ENCODE assay signal across 8 cellular contexts in the genomic region with DNA sequence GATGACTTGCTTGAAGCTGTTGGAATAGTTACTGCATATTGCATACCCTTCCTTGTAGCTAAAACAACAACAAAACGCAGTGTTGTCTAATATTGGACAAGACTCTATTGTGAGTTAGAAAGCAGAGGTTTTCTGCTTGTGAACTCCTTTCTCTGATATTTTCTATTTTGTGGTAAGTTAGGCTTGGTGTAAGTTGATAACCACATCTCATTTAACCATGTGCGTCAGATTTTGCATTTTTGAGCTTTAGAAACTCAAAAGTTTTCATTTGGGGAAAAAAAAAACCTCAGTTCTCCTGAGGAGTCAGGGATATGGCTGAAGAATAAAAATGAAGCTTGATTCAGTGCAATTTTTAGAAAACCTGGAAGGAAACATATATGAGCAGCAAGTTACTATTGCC. TPM values are rescaled to one million over a fixed set of nuclear protein-coding genes. Genes with fewer than 3 reads are reported as not detected.
DNase-seq lines count a peak whose midpoint lies in the region; ATAC-seq and TF ChIP-seq lines count a peak whose summit lies in the region.

No MANE protein-coding gene starts in this region.

- TF ChIP-seq CTCF in HEK293 (tag by site-specific recombination; IDR thresholded peaks at IDR 0.05) (no peak), smooth muscle cell (IDR thresholded peaks at IDR 0.05; ENCODE audit: borderline replicate concordance, insufficient read depth, poor library complexity, severe bottlenecking) (no peak)

- peak overlapping the region; percentile 100 for H3K27ac ChIP-seq in HEK293 (ENCODE audit: extremely low read depth, low read depth, low read length)
- no peak overlapping the region for H3K27ac ChIP-seq in iPS DF 6.9 (ENCODE audit: low read length)
- H3K27ac ChIP-seq in smooth muscle cell (ENCODE audit: low read depth), result peak overlapping the region; percentile 97

- peaks cover 12% of the 10 kb centered on the region for H3F3A ChIP-seq in smooth muscle cell (ENCODE audit: low read depth)

- peaks cover 37 to 44% of the 10 kb centered on the region in 2 experiments for H3K36me3 ChIP-seq in HEK293 (ENCODE audit: control insufficient read depth in 2 of 2, insufficient read depth in 1 of 2, low read length in 2 of 2)
- H3K36me3 ChIP-seq in iPS DF 6.9 (ENCODE audit: control insufficient read depth, insufficient read depth, low read length), result no peaks in the 10 kb centered on the region; the same call in 1 of the 2 replicates
- H3K36me3 ChIP-seq in smooth muscle cell (ENCODE audit: low read depth), result no peaks in the 10 kb centered on the region

- no peak for DNase-seq in activated T-helper 1 cell treated with anti-CD3 and anti-CD28 coated beads, Interleukin-12 subunit alpha, Interleukin-12 subunit beta, Interleukin-2, Interleukin-4 antibody, amounts not matched to agents 30 ng/mL and 10 ng/mL and 1 ng/mL, durations not matched to agents 14 hours and 24 hours and 36 hours (ENCODE audit: low spot score)
- no peak for DNase-seq in iPS DF 6.9 (ENCODE audit: low read depth, low spot score)
- DNase-seq in smooth muscle cell (lab: John Stamatoyannopoulos, UW; ENCODE audit: unreplicated experiment), result no peak
- DNase-seq in activated gamma-delta T cell treated with Interleukin-2 at 50 U/mL for 16 hours, result no peak
- DNase-seq in NCI-H2107 (lab: John Stamatoyannopoulos, UW), result no peak
- DNase-seq in HEK293T (ENCODE audit: extremely low spot score), result no peak

- no CpG with 5 or more reads among the region's 2 CpGs for WGBS in iPS DF 6.9 (ENCODE audit: insufficient coverage, insufficient read length)
- 18% methylated on average over 2 of the region's 2 CpGs for WGBS in smooth muscle cell (ENCODE audit: low lambda C conversion rate)

- no peak overlapping the region for H2AFZ ChIP-seq in smooth muscle cell (ENCODE audit: low read depth)

- H3K4me3 Mint-ChIP-seq in activated T-helper 1 cell treated with anti-CD3 and anti-CD28 coated beads, Interleukin-12 subunit alpha, Interleukin-12 subunit beta, Interleukin-2, Interleukin-4 antibody, amounts not matched to agents 30 ng/mL and 10 ng/mL and 1 ng/mL, durations not matched to agents 14 hours and 24 hours and 36 hours, result peak overlapping the region; percentile 95

- H3K4me2 ChIP-seq in smooth muscle cell, result peak overlapping the region; percentile 95

- peaks cover 26% of the 10 kb centered on the region for H3K36me3 Mint-ChIP-seq in activated T-helper 1 cell treated with anti-CD3 and anti-CD28 coated beads, Interleukin-12 subunit alpha, Interleukin-12 subunit beta, Interleukin-2, Interleukin-4 antibody, amounts not matched to agents 30 ng/mL and 10 ng/mL and 1 ng/mL, durations not matched to agents 14 hours and 24 hours and 36 hours (ENCODE audit: low read depth)

- no peaks in the 10 kb centered on the region for H3K27me3 ChIP-seq in iPS DF 6.9 (ENCODE audit: control insufficient read depth, insufficient read depth, low read length)
- no peaks in the 10 kb centered on the region for H3K27me3 ChIP-seq in smooth muscle cell (ENCODE audit: low read depth)

- CTCF ChIA-PET in HEK293 (lab: Yijun Ruan, JAX) (interaction anchor here (0.6 to 1.2 kb wide), 4 partner anchors 8 to 779 kb away, joined by 3 to 6 read pairs (median 5); no protein-coding TSS in a partner anchor), HEK293T (lab: Yijun Ruan, JAX) (no interaction called here)

- no peaks in the 10 kb centered on the region for H3K27me3 Mint-ChIP-seq in activated T-helper 1 cell treated with anti-CD3 and anti-CD28 coated beads, Interleukin-12 subunit alpha, Interleukin-12 subunit beta, Interleukin-2, Interleukin-4 antibody, amounts not matched to agents 30 ng/mL and 10 ng/mL and 1 ng/mL, durations not matched to agents 14 hours and 24 hours and 36 hours (ENCODE audit: insufficient read depth)

- peaks cover 62% of the 10 kb centered on the region for H3K79me2 ChIP-seq in smooth muscle cell (ENCODE audit: low read depth)

- H4K20me1 ChIP-seq in smooth muscle cell (ENCODE audit: low read depth), result peaks cover 59% of the 10 kb centered on the region

- H3K4me3 ChIP-seq in HEK293 (ENCODE audit: low read depth, low read length) (peak overlapping the region; percentile 66), iPS DF 6.9 (ENCODE audit: low read length) (peak overlapping the region; percentile 92; the same call in 1 of the 2 replicates), smooth muscle cell (peak overlapping the region; percentile 98)

- peak overlapping the region; percentile 98 for H3K9ac ChIP-seq in smooth muscle cell (ENCODE audit: low read depth)

- intact Hi-C loops in activated T-helper 1 cell treated with anti-CD3 and anti-CD28 coated beads, Interleukin-12 subunit alpha, Interleukin-12 subunit beta, Interleukin-2, Interleukin-4 antibody, amounts not matched to agents 30 ng/mL and 10 ng/mL and 1 ng/mL, durations not matched to agents 14 hours and 24 hours and 36 hours (cut with micrococcal nuclease), result loop anchor here (1.0 to 2.0 kb wide), 6 partner anchors 11 to 307 kb away; a partner anchor contains a TSS

- H3K4me1 ChIP-seq in HEK293 (ENCODE audit: control insufficient read depth, insufficient read depth, low read length) (peaks cover 6% of the 10 kb centered on the region), iPS DF 6.9 (ENCODE audit: control insufficient read depth, insufficient read depth, low read length) (no peaks in the 10 kb centered on the region), smooth muscle cell (ENCODE audit: low read depth) (peaks cover 26% of the 10 kb centered on the region)

- no peak for ATAC-seq in HG03460 (IDR thresholded peaks at IDR 0.05; ENCODE audit: unreplicated experiment)

- H3K9me3 Mint-ChIP-seq in activated T-helper 1 cell treated with anti-CD3 and anti-CD28 coated beads, Interleukin-12 subunit alpha, Interleukin-12 subunit beta, Interleukin-2, Interleukin-4 antibody, amounts not matched to agents 30 ng/mL and 10 ng/mL and 1 ng/mL, durations not matched to agents 14 hours and 24 hours and 36 hours, result no peaks in the 10 kb centered on the region

- peak overlapping the region; percentile 95 for H3K27ac Mint-ChIP-seq in activated T-helper 1 cell treated with anti-CD3 and anti-CD28 coated beads, Interleukin-12 subunit alpha, Interleukin-12 subunit beta, Interleukin-2, Interleukin-4 antibody, amounts not matched to agents 30 ng/mL and 10 ng/mL and 1 ng/mL, durations not matched to agents 14 hours and 24 hours and 36 hours

- H3K4me1 Mint-ChIP-seq in activated T-helper 1 cell treated with anti-CD3 and anti-CD28 coated beads, Interleukin-12 subunit alpha, Interleukin-12 subunit beta, Interleukin-2, Interleukin-4 antibody, amounts not matched to agents 30 ng/mL and 10 ng/mL and 1 ng/mL, durations not matched to agents 14 hours and 24 hours and 36 hours (ENCODE audit: low read depth), result peaks cover 37% of the 10 kb centered on the region

- no peaks in the 10 kb centered on the region for H3K9me3 ChIP-seq in HEK293 (ENCODE audit: control insufficient read depth, insufficient read depth, low read depth, low read length)
- no peaks in the 10 kb centered on the region for H3K9me3 ChIP-seq in iPS DF 6.9 (ENCODE audit: control insufficient read depth, insufficient read depth, low read length)
- no peaks in the 10 kb centered on the region for H3K9me3 ChIP-seq in smooth muscle cell (replicated peaks; ENCODE audit: low read depth)

- POLR2A ChIA-PET in HEK293 (lab: Yijun Ruan, JAX), result interaction anchor here (0.5 to 1.8 kb wide), 4 partner anchors 13 to 248 kb away, joined by 3 to 4 read pairs (median 3); no protein-coding TSS in a partner anchor
- POLR2A ChIA-PET in HEK293T (lab: Yijun Ruan, JAX), result interaction anchor here (1.1 to 1.2 kb wide), 2 partner anchors 11 to 246 kb away, joined by 3 read pairs; no protein-coding TSS in a partner anchor

TF ChIP-seq in HEK293, 187 proteins besides CTCF, POLR2A, EP300 and RAD21 (continues in another document):
- TF ChIP-seq ZNF2 (tag by site-specific recombination; IDR thresholded peaks at IDR 0.05) (no peak; the same call in 1 of the 2 replicates), ZNF37A (tag by site-specific recombination; IDR thresholded peaks at IDR 0.05) (no peak)
- TF ChIP-seq, protein P1, sequence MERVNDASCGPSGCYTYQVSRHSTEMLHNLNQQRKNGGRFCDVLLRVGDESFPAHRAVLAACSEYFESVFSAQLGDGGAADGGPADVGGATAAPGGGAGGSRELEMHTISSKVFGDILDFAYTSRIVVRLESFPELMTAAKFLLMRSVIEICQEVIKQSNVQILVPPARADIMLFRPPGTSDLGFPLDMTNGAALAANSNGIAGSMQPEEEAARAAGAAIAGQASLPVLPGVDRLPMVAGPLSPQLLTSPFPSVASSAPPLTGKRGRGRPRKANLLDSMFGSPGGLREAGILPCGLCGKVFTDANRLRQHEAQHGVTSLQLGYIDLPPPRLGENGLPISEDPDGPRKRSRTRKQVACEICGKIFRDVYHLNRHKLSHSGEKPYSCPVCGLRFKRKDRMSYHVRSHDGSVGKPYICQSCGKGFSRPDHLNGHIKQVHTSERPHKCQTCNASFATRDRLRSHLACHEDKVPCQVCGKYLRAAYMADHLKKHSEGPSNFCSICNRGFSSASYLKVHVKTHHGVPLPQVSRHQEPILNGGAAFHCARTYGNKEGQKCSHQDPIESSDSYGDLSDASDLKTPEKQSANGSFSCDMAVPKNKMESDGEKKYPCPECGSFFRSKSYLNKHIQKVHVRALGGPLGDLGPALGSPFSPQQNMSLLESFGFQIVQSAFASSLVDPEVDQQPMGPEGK (tag by site-specific recombination; IDR thresholded peaks at IDR 0.05), result no peak

TF ChIP-seq in HEK293T, 16 proteins besides CTCF, POLR2A, EP300 and RAD21:
- TF ChIP-seq LEF1 (IDR thresholded peaks at IDR 0.05; ENCODE audit: borderline replicate concordance) (no peak), HDGF (IDR thresholded peaks at IDR 0.05; ENCODE audit: borderline replicate concordance) (no peak), FOXM1 (IDR thresholded peaks at IDR 0.05; ENCODE audit: borderline replicate concordance) (no peak), TARDBP (IDR thresholded peaks at IDR 0.05) (no peak), ARNT (IDR thresholded peaks at IDR 0.05) (no peak), NFRKB (IDR thresholded peaks at IDR 0.05) (no peak), ZNF384 (IDR thresholded peaks at IDR 0.05) (no peak), CTBP1 (IDR thresholded peaks at IDR 0.05; ENCODE audit: borderline replicate concordance) (no peak)

RNA-seq across cellular contexts. Expression of a gene that starts 1.5 kb away (rescaled TPM):
- total RNA-seq in activated T-helper 1 cell treated with anti-CD3 and anti-CD28 coated beads, Interleukin-12 subunit alpha, Interleukin-12 subunit beta, Interleukin-2, Interleukin-4 antibody, amounts not matched to agents 30 ng/mL and 10 ng/mL and 1 ng/mL, durations not matched to agents 14 hours and 24 hours and 36 hours, result 140 and 144 TPM in 2 replicates
- total RNA-seq in smooth muscle cell, result 54.3 and 70.5 TPM in 2 replicates
- 78.1 and 96.3 TPM in 2 replicates for polyA plus RNA-seq in smooth muscle cell
